15 cellular contexts compared by ENCODE assay signal in genomic region chr21:28770867-28771661, GRCh38.
DNase-seq lines count a peak whose midpoint lies in the region; ATAC-seq and TF ChIP-seq lines count a peak whose summit lies in the region.
"Had no signal": no experiment of that assay in that cellular context is flagged by ENCODE, and none has a peak within 500 bp of the region (broad histone marks: within the 10 kb centered on the region; RNA-seq: fewer than 3 reads in every experiment).

No MANE protein-coding gene starts in this region.

- H3K27ac ChIP-seq in esophagus squamous epithelium (peak overlapping the region; percentile 39 to 84 (median 70)), lung (ENCODE audit: low read depth in 1 of 2, low read length in 1 of 2) (peak overlapping the region; percentile 60 to 74), tibial nerve (peak overlapping the region in 3 of 4 donors; percentile 13 to 71 (median 42))
- H3K27ac ChIP-seq: foreskin keratinocyte, pancreas had no signal

- H3K4me3 ChIP-seq in esophagus squamous epithelium = peak overlapping the region in 2 of 4 donors; percentile 8 to 28
- H3K4me3 ChIP-seq in lung = no peak overlapping the region
- no peak overlapping the region for H3K4me3 ChIP-seq in tibial nerve
- H3K4me3 ChIP-seq: pancreas had no signal

- 58 to 78% methylated on average over 4 to 5 of the region's 5 CpGs for WGBS in esophagus squamous epithelium, 2 donors
- 81 to 91% methylated on average over 5 of the region's 5 CpGs for WGBS in lung, 2 donors
- WGBS in tibial nerve, 2 donors = 79 to 87% methylated on average over 5 of the region's 5 CpGs

- TF ChIP-seq POLR2A in esophagus squamous epithelium (IDR thresholded peaks at IDR 0.05) = no peak
- TF ChIP-seq POLR2A in tibial nerve (IDR thresholded peaks at IDR 0.05) = no peak

- peaks cover 6% of the 10 kb centered on the region for H3K9me3 Mint-ChIP-seq in activated CD4-positive, alpha-beta T cell treated with anti-CD3 and anti-CD28 coated beads for 36 hours (ENCODE audit: low read depth)

- intact Hi-C loops in activated CD4-positive, alpha-beta T cell treated with anti-CD3 and anti-CD28 coated beads for 36 hours (cut with DNase I, micrococcal nuclease) = loop anchor here (10.0 kb wide), 1 partner anchor 464 kb away; no protein-coding TSS in a partner anchor
- intact Hi-C loops in esophagus squamous epithelium (cut with DNase I) = no loop called here

- TF ChIP-seq CTCF in esophagus squamous epithelium (IDR thresholded peaks at IDR 0.05) = no peak
- TF ChIP-seq CTCF in lung (IDR thresholded peaks at IDR 0.05; ENCODE audit: control extremely low read depth, extremely low read depth) = no peak
- TF ChIP-seq CTCF in tibial nerve (IDR thresholded peaks at IDR 0.05) = no peak

- H3K36me3 ChIP-seq in esophagus squamous epithelium (no peaks in the 10 kb centered on the region), lung (ENCODE audit: control insufficient read depth in 2 of 2, insufficient read depth in 2 of 2, low read length in 2 of 2) (no peaks in the 10 kb centered on the region), tibial nerve (peaks cover 0 to 10% (median 0%) of the 10 kb centered on the region in 3 donors)
- H3K36me3 ChIP-seq: pancreas had no signal

- no peak for DNase-seq in activated CD4-positive, alpha-beta T cell treated with anti-CD3 and anti-CD28 coated beads for 36 hours
- no peak for DNase-seq in activated CD4-positive, alpha-beta T cell treated with anti-CD3 and anti-CD28 coated beads for 4 hours
- DNase-seq in esophagus squamous epithelium (lab: John Stamatoyannopoulos, UW) (no peak), lung (ENCODE audit: low spot score) (no peak), tibial nerve (ENCODE audit: low spot score in 2 of 2) (no peak), NAMALWA (ENCODE audit: low spot score) (no peak), DMS53 treated with DMSO at 0.1 percent for 48 hours (lab: John Stamatoyannopoulos, UW; ENCODE audit: unreplicated experiment) (no peak)
- DNase-seq: NCI-H1092, NCI-H526 treated with DMSO at 0.1 percent for 48 hours, pancreas, SHP77 had no signal

- POLR2A ChIA-PET in activated CD4-positive, alpha-beta T cell treated with anti-CD3 and anti-CD28 coated beads for 36 hours (lab: Charles Lee) = no interaction called here

- H3K4me1 ChIP-seq in esophagus squamous epithelium = no peaks in the 10 kb centered on the region
- peaks cover 0 to 18% of the 10 kb centered on the region in 2 donors for H3K4me1 ChIP-seq in lung (ENCODE audit: control insufficient read depth in 2 of 2, insufficient read depth in 2 of 2, low read length in 2 of 2)
- H3K4me1 ChIP-seq in tibial nerve = peaks cover 0 to 24% (median 1%) of the 10 kb centered on the region in 4 donors
- H3K4me1 ChIP-seq: foreskin keratinocyte had no signal

- CTCF ChIA-PET in activated CD4-positive, alpha-beta T cell treated with anti-CD3 and anti-CD28 coated beads for 36 hours (lab: Charles Lee) = no interaction called here

- H3K36me3 Mint-ChIP-seq in activated CD4-positive, alpha-beta T cell treated with anti-CD3 and anti-CD28 coated beads for 36 hours (ENCODE audit: low read depth) = peaks cover 23% of the 10 kb centered on the region

- peak in 1 of 2 donors; percentile 16 for TF ChIP-seq EP300 in tibial nerve (IDR thresholded peaks at IDR 0.05)

- H3K27me3 Mint-ChIP-seq in activated CD4-positive, alpha-beta T cell treated with anti-CD3 and anti-CD28 coated beads for 36 hours = no peaks in the 10 kb centered on the region
- H3K27me3 Mint-ChIP-seq: central memory CD8-positive, alpha-beta T cell had no signal

- H3K27ac Mint-ChIP-seq in activated CD4-positive, alpha-beta T cell treated with anti-CD3 and anti-CD28 coated beads for 36 hours = peak overlapping the region; percentile 8
- H3K27ac Mint-ChIP-seq: WTC11 had no signal

- ATAC-seq in activated CD4-positive, alpha-beta T cell treated with anti-CD3 and anti-CD28 coated beads for 36 hours = no peak
- ATAC-seq in lung (ENCODE audit: insufficient read depth, low FRiP score) = no peak
- ATAC-seq in GM18511 (IDR thresholded peaks at IDR 0.05; ENCODE audit: unreplicated experiment) = no peak
- ATAC-seq: foreskin keratinocyte, WTC11 had no signal

- no peak overlapping the region for H3K4me3 Mint-ChIP-seq in activated CD4-positive, alpha-beta T cell treated with anti-CD3 and anti-CD28 coated beads for 36 hours
- H3K4me3 Mint-ChIP-seq: central memory CD8-positive, alpha-beta T cell; WTC11 had no signal

- H3K27me3 ChIP-seq in esophagus squamous epithelium = no peaks in the 10 kb centered on the region
- no peaks in the 10 kb centered on the region for H3K27me3 ChIP-seq in lung (ENCODE audit: control insufficient read depth, insufficient read depth)
- no peaks in the 10 kb centered on the region for H3K27me3 ChIP-seq in tibial nerve
- H3K27me3 ChIP-seq: pancreas had no signal

- H3K4me1 Mint-ChIP-seq in activated CD4-positive, alpha-beta T cell treated with anti-CD3 and anti-CD28 coated beads for 36 hours = peaks cover 56% of the 10 kb centered on the region
- H3K4me1 Mint-ChIP-seq: WTC11 had no signal

- H3K9me3 ChIP-seq in esophagus squamous epithelium (no peaks in the 10 kb centered on the region), lung (ENCODE audit: control insufficient read depth in 2 of 2, insufficient read depth in 1 of 2, low read length in 1 of 2) (peaks cover 0 to 2% of the 10 kb centered on the region in 2 donors), tibial nerve (peaks cover 0 to 3% (median 0%) of the 10 kb centered on the region in 4 donors)
- H3K9me3 ChIP-seq: pancreas had no signal
